ENCODE assay signal across 2 cellular contexts in the genomic region with DNA sequence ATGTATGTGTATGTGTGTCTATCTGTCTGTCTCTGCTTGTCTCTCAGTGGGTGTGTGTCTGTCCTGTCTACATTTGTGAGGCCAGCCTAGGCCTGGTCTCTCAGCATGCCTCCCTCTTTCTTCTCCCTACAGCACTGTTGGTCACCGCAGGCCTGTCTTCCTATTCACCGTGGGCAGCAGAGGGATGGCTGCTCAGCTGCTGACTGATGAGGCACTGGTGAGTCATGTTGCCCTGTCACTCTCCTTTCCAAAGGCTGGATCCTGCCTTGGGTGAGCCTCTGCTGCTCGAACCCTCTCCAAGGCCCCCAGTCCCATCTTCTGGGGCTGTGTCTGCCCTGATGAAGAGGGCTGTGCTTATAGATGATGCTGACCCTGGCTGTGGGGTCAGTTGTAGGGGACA.
TF ChIP-seq lines count a peak whose summit lies in the region.

No MANE protein-coding gene starts in this region.

TF ChIP-seq in liver, 16 proteins besides CTCF, POLR2A, EP300 and RAD21:
- TF ChIP-seq SP1 (IDR thresholded peaks at IDR 0.05) (no peak), EGR1 (IDR thresholded peaks at IDR 0.05; ENCODE audit: low read depth in 2 of 2) (no peak), HNF4A (conservative IDR thresholded peaks at IDR 0.05) (no peak), RXRA (IDR thresholded peaks at IDR 0.05) (no peak), GABPA (IDR thresholded peaks at IDR 0.05 in 1 of 2, conservative IDR thresholded peaks at IDR 0.05 in 1 of 2) (no peak), FOXA1 (IDR thresholded peaks at IDR 0.05) (no peak), JUND (IDR thresholded peaks at IDR 0.05) (no peak), HNF4G (IDR thresholded peaks at IDR 0.05) (no peak)
- TF ChIP-seq, protein P1, sequence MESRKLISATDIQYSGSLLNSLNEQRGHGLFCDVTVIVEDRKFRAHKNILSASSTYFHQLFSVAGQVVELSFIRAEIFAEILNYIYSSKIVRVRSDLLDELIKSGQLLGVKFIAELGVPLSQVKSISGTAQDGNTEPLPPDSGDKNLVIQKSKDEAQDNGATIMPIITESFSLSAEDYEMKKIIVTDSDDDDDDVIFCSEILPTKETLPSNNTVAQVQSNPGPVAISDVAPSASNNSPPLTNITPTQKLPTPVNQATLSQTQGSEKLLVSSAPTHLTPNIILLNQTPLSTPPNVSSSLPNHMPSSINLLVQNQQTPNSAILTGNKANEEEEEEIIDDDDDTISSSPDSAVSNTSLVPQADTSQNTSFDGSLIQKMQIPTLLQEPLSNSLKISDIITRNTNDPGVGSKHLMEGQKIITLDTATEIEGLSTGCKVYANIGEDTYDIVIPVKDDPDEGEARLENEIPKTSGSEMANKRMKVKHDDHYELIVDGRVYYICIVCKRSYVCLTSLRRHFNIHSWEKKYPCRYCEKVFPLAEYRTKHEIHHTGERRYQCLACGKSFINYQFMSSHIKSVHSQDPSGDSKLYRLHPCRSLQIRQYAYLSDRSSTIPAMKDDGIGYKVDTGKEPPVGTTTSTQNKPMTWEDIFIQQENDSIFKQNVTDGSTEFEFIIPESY (IDR thresholded peaks at IDR 0.05): no peak
- TF ChIP-seq, protein P2, sequence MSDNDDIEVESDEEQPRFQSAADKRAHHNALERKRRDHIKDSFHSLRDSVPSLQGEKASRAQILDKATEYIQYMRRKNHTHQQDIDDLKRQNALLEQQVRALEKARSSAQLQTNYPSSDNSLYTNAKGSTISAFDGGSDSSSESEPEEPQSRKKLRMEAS (IDR thresholded peaks at IDR 0.05): no peak
- TF ChIP-seq, protein P3, sequence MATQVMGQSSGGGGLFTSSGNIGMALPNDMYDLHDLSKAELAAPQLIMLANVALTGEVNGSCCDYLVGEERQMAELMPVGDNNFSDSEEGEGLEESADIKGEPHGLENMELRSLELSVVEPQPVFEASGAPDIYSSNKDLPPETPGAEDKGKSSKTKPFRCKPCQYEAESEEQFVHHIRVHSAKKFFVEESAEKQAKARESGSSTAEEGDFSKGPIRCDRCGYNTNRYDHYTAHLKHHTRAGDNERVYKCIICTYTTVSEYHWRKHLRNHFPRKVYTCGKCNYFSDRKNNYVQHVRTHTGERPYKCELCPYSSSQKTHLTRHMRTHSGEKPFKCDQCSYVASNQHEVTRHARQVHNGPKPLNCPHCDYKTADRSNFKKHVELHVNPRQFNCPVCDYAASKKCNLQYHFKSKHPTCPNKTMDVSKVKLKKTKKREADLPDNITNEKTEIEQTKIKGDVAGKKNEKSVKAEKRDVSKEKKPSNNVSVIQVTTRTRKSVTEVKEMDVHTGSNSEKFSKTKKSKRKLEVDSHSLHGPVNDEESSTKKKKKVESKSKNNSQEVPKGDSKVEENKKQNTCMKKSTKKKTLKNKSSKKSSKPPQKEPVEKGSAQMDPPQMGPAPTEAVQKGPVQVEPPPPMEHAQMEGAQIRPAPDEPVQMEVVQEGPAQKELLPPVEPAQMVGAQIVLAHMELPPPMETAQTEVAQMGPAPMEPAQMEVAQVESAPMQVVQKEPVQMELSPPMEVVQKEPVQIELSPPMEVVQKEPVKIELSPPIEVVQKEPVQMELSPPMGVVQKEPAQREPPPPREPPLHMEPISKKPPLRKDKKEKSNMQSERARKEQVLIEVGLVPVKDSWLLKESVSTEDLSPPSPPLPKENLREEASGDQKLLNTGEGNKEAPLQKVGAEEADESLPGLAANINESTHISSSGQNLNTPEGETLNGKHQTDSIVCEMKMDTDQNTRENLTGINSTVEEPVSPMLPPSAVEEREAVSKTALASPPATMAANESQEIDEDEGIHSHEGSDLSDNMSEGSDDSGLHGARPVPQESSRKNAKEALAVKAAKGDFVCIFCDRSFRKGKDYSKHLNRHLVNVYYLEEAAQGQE (IDR thresholded peaks at IDR 0.05): no peak
TF ChIP-seq in liver: peak in this region for 0.

TF ChIP-seq in HepG2, 621 proteins besides CTCF, POLR2A, EP300 and RAD21 (continues in another document):
- TF ChIP-seq ZNF343 (CRISPR knock-in tag; IDR thresholded peaks at IDR 0.05): no peak
- TF ChIP-seq THAP11 (CRISPR knock-in tag; IDR thresholded peaks at IDR 0.05): no peak
- TF ChIP-seq, protein P4, sequence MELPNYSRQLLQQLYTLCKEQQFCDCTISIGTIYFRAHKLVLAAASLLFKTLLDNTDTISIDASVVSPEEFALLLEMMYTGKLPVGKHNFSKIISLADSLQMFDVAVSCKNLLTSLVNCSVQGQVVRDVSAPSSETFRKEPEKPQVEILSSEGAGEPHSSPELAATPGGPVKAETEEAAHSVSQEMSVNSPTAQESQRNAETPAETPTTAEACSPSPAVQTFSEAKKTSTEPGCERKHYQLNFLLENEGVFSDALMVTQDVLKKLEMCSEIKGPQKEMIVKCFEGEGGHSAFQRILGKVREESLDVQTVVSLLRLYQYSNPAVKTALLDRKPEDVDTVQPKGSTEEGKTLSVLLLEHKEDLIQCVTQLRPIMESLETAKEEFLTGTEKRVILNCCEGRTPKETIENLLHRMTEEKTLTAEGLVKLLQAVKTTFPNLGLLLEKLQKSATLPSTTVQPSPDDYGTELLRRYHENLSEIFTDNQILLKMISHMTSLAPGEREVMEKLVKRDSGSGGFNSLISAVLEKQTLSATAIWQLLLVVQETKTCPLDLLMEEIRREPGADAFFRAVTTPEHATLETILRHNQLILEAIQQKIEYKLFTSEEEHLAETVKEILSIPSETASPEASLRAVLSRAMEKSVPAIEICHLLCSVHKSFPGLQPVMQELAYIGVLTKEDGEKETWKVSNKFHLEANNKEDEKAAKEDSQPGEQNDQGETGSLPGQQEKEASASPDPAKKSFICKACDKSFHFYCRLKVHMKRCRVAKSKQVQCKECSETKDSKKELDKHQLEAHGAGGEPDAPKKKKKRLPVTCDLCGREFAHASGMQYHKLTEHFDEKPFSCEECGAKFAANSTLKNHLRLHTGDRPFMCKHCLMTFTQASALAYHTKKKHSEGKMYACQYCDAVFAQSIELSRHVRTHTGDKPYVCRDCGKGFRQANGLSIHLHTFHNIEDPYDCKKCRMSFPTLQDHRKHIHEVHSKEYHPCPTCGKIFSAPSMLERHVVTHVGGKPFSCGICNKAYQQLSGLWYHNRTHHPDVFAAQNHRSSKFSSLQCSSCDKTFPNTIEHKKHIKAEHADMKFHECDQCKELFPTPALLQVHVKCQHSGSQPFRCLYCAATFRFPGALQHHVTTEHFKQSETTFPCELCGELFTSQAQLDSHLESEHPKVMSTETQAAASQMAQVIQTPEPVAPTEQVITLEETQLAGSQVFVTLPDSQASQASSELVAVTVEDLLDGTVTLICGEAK (IDR thresholded peaks at IDR 0.05): no peak
- TF ChIP-seq, protein P4 (CRISPR knock-in tag; IDR thresholded peaks at IDR 0.05): no peak
- no peak for TF ChIP-seq ZNF124 (CRISPR knock-in tag; IDR thresholded peaks at IDR 0.05)
- no peak for TF ChIP-seq ZNF547 (CRISPR knock-in tag; IDR thresholded peaks at IDR 0.05)
- TF ChIP-seq KDM4B (CRISPR knock-in tag; IDR thresholded peaks at IDR 0.05): no peak
- no peak for TF ChIP-seq ZNF589 (CRISPR knock-in tag; conservative IDR thresholded peaks at IDR 0.05)
- TF ChIP-seq ZNF296 (CRISPR knock-in tag; conservative IDR thresholded peaks at IDR 0.05): no peak
- TF ChIP-seq MLLT10 (CRISPR knock-in tag; IDR thresholded peaks at IDR 0.05): no peak
- TF ChIP-seq SRSF4 (IDR thresholded peaks at IDR 0.05; ENCODE audit: low read depth, low read length, poor library complexity, severe bottlenecking): no peak
- TF ChIP-seq GLI4 (CRISPR knock-in tag; IDR thresholded peaks at IDR 0.05; ENCODE audit: borderline replicate concordance): no peak
- TF ChIP-seq ARHGAP35 (CRISPR knock-in tag; IDR thresholded peaks at IDR 0.05; ENCODE audit: borderline replicate concordance): no peak
- TF ChIP-seq, protein P5, sequence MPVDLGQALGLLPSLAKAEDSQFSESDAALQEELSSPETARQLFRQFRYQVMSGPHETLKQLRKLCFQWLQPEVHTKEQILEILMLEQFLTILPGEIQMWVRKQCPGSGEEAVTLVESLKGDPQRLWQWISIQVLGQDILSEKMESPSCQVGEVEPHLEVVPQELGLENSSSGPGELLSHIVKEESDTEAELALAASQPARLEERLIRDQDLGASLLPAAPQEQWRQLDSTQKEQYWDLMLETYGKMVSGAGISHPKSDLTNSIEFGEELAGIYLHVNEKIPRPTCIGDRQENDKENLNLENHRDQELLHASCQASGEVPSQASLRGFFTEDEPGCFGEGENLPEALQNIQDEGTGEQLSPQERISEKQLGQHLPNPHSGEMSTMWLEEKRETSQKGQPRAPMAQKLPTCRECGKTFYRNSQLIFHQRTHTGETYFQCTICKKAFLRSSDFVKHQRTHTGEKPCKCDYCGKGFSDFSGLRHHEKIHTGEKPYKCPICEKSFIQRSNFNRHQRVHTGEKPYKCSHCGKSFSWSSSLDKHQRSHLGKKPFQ (CRISPR knock-in tag; IDR thresholded peaks at IDR 0.05; ENCODE audit: insufficient replicate concordance): no peak
- TF ChIP-seq, protein P6, sequence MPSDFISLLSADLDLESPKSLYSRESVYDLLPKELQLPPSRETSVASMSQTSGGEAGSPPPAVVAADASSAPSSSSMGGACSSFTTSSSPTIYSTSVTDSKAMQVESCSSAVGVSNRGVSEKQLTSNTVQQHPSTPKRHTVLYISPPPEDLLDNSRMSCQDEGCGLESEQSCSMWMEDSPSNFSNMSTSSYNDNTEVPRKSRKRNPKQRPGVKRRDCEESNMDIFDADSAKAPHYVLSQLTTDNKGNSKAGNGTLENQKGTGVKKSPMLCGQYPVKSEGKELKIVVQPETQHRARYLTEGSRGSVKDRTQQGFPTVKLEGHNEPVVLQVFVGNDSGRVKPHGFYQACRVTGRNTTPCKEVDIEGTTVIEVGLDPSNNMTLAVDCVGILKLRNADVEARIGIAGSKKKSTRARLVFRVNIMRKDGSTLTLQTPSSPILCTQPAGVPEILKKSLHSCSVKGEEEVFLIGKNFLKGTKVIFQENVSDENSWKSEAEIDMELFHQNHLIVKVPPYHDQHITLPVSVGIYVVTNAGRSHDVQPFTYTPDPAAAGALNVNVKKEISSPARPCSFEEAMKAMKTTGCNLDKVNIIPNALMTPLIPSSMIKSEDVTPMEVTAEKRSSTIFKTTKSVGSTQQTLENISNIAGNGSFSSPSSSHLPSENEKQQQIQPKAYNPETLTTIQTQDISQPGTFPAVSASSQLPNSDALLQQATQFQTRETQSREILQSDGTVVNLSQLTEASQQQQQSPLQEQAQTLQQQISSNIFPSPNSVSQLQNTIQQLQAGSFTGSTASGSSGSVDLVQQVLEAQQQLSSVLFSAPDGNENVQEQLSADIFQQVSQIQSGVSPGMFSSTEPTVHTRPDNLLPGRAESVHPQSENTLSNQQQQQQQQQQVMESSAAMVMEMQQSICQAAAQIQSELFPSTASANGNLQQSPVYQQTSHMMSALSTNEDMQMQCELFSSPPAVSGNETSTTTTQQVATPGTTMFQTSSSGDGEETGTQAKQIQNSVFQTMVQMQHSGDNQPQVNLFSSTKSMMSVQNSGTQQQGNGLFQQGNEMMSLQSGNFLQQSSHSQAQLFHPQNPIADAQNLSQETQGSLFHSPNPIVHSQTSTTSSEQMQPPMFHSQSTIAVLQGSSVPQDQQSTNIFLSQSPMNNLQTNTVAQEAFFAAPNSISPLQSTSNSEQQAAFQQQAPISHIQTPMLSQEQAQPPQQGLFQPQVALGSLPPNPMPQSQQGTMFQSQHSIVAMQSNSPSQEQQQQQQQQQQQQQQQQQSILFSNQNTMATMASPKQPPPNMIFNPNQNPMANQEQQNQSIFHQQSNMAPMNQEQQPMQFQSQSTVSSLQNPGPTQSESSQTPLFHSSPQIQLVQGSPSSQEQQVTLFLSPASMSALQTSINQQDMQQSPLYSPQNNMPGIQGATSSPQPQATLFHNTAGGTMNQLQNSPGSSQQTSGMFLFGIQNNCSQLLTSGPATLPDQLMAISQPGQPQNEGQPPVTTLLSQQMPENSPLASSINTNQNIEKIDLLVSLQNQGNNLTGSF (CRISPR knock-in tag; IDR thresholded peaks at IDR 0.05): no peak
